In genomic region chr19:29715695-29716581, GRCh38 we compare ENCODE assay signal across 7 cellular contexts. TPM values are rescaled to one million over a fixed set of nuclear protein-coding genes. Genes with fewer than 3 reads are reported as not detected.
A peak's percentile ranks its signal among the peaks of the same experiment; 100 is the strongest.
DNase-seq lines count a peak whose midpoint lies in the region; ATAC-seq, FAIRE-seq and TF ChIP-seq lines count a peak whose summit lies in the region.

No MANE protein-coding gene starts in this region.

- FAIRE-seq in GM12891 (lab: Jason Lieb, UNC) = peak; percentile 20

- TF ChIP-seq CTCF in WERI-Rb-1 (IDR thresholded peaks at IDR 0.05; ENCODE audit: low read depth, low read length) = no peak
- no peak for TF ChIP-seq CTCF in foreskin fibroblast (IDR thresholded peaks at IDR 0.05; ENCODE audit: low read depth, low read length)

- peak; percentile 9 for ATAC-seq in HG03039 (IDR thresholded peaks at IDR 0.05; ENCODE audit: unreplicated experiment)

- H3K9me3 ChIP-seq in WERI-Rb-1 (ENCODE audit: severe bottlenecking) = no peaks in the 10 kb centered on the region

- peak overlapping the region; percentile 79 for H3K27ac ChIP-seq in WERI-Rb-1

- H3K36me3 ChIP-seq in WERI-Rb-1 = no peaks in the 10 kb centered on the region; the same call in none of the 2 replicates

- TF ChIP-seq POLR2A in GM12891 (IDR thresholded peaks at IDR 0.05; ENCODE audit: low read depth, low read length) = no peak

- no peak for DNase-seq in GM12891 (ENCODE audit: insufficient read length, low spot score)
- no peak for DNase-seq in WERI-Rb-1
- DNase-seq in foreskin fibroblast = peak in 1 of 2 donors; percentile 18
- DNase-seq in putamen (ENCODE audit: low spot score) = peak; percentile 26
- DNase-seq in AML-193 (lab: John Stamatoyannopoulos, UW) = no peak
- DNase-seq in activated gamma-delta T cell treated with Interleukin-2 at 50 U/mL for 16 hours = no peak

- no peaks in the 10 kb centered on the region for H3K27me3 ChIP-seq in WERI-Rb-1 (ENCODE audit: insufficient read depth, low read depth, severe bottlenecking)

- H3K4me3 ChIP-seq in WERI-Rb-1 (ENCODE audit: low read depth, low read length) = peak overlapping the region; percentile 96
- peak overlapping the region; percentile 81 to 90 for H3K4me3 ChIP-seq in foreskin fibroblast (ENCODE audit: low read depth in 1 of 2, low read length in 2 of 2)

TF ChIP-seq in GM12891, 5 proteins besides CTCF, POLR2A, EP300 and RAD21:
- no peak for TF ChIP-seq SPI1 (IDR thresholded peaks at IDR 0.05; ENCODE audit: low read depth, low read length)
- no peak for TF ChIP-seq PAX5 (IDR thresholded peaks at IDR 0.05; ENCODE audit: insufficient read depth, low read length, severe bottlenecking)
- TF ChIP-seq POU2F2 (IDR thresholded peaks at IDR 0.05; ENCODE audit: low read depth, low read length) = no peak
- TF ChIP-seq TAF1 (IDR thresholded peaks at IDR 0.05; ENCODE audit: low read depth, low read length) = no peak
- no peak for TF ChIP-seq POLR2AphosphoS5 (IDR thresholded peaks at IDR 0.05; ENCODE audit: low read depth, low read length)
TF ChIP-seq in GM12891: peak in this region for 0.

RNA-seq across cellular contexts. Expression of gene C19orf12, which starts 0.9 kb away (rescaled TPM):
- polyA plus RNA-seq in GM12891 (2012; ENCODE audit: low read depth, missing spikeins) = 10.3 TPM

RNA-seq across cellular contexts. Expression of gene PLEKHF1, which starts 50.7 kb away (rescaled TPM):
- 5.1 TPM for polyA plus RNA-seq in GM12891 (2012; ENCODE audit: low read depth, missing spikeins)
